ENCODE assay signal across 30 cellular contexts in genomic region chr1:38614861-38615260, GRCh38.
"Had no signal": no experiment of that assay in that cellular context is flagged by ENCODE, and none has a peak within 500 bp of the region (broad histone marks: within the 10 kb centered on the region; RNA-seq: fewer than 3 reads in every experiment).

No MANE protein-coding gene starts in this region.

- H3K9me3 ChIP-seq: sigmoid colon, stomach, suprapubic skin had no signal

- H3K4me2 ChIP-seq: hepatocyte, smooth muscle cell had no signal

- H3K4me1 Mint-ChIP-seq: activated B cell treated with CpG ODN at 0.5 μM for 24 hours; activated naive CD8-positive, alpha-beta T cell treated with anti-CD3 and anti-CD28 coated beads, Interleukin-2, amount 10 ng/mL, durations not matched to agents 7 days and 5 days; immature natural killer cell; natural killer cell; stimulated activated memory B cell treated with anti-CD40 and anti-IgM and Interleukin-4, amounts not matched to agents 10 μg/mL and 1 μg/mL and 100 μg/mL, for 72 hours had no signal

- H3K79me2 ChIP-seq: hepatocyte, parathyroid adenoma had no signal

- H3K4me3 Mint-ChIP-seq: activated B cell treated with CpG ODN at 0.5 μM for 24 hours; activated naive CD8-positive, alpha-beta T cell treated with anti-CD3 and anti-CD28 coated beads, Interleukin-2, amount 10 ng/mL, durations not matched to agents 7 days and 5 days; activated T-cell treated with anti-CD3 and anti-CD28 coated beads, Interleukin-2, amount 50 U/mL, for 4 hours; immature natural killer cell; natural killer cell; stimulated activated memory B cell treated with anti-CD40 and anti-IgM and Interleukin-4, amounts not matched to agents 10 μg/mL and 1 μg/mL and 100 μg/mL, for 72 hours had no signal

- H3K27me3 ChIP-seq: hepatocyte had no signal

- ATAC-seq: activated T-cell treated with anti-CD3 and anti-CD28 coated beads, Interleukin-2, amount 50 U/mL, for 4 hours; foreskin keratinocyte; left lung; natural killer cell; stimulated activated memory B cell treated with anti-CD40 and anti-IgM and Interleukin-4, amounts not matched to agents 10 μg/mL and 1 μg/mL and 100 μg/mL, for 72 hours had no signal

- H3K27ac ChIP-seq: foreskin keratinocyte, hepatocyte, left lung, parathyroid adenoma, sigmoid colon, stomach, suprapubic skin, tibial nerve had no signal

- H3K9me3 Mint-ChIP-seq: immature natural killer cell, natural killer cell had no signal

- H3K36me3 ChIP-seq: left lung, sigmoid colon, stomach, suprapubic skin, tibial nerve had no signal

- H2AFZ ChIP-seq: hepatocyte, parathyroid adenoma had no signal

- H3K4me3 ChIP-seq: hepatocyte, left lung, sigmoid colon, smooth muscle cell, stomach, suprapubic skin, tibial nerve had no signal

- DNase-seq: activated B cell treated with CpG ODN at 0.5 μM for 24 hours; activated CD4-positive, alpha-beta T cell treated with anti-CD3 and anti-CD28 coated beads for 4 hours; activated CD4-positive, alpha-beta T cell treated with anti-CD3 and anti-CD28 coated beads, Interleukin-2, amount 50 U/mL, for 48 hours; activated CD8-positive, alpha-beta memory T cell treated with anti-CD3 and anti-CD28 coated beads, Interleukin-2, amount 50 U/mL, for 48 hours; activated naive CD4-positive, alpha-beta T cell; activated naive CD8-positive, alpha-beta T cell treated with anti-CD3 and anti-CD28 coated beads, Interleukin-2, amount 10 ng/mL, durations not matched to agents 7 days and 5 days; activated T-cell treated with anti-CD3 and anti-CD28 coated beads, Interleukin-2, amount 50 U/mL, for 4 hours; amniotic stem cell; cortex of kidney; erythroblast; foreskin keratinocyte; immature natural killer cell; left lung; mammary epithelial cell; midbrain; natural killer cell; sigmoid colon; stimulated activated CD4-positive, alpha-beta T cell treated with anti-CD3 and anti-CD28 coated beads, Interleukin-15, amount 100 ng/mL, for 24 hours; stomach; T-helper 9 cell had no signal

- H3K36me3 Mint-ChIP-seq: activated naive CD8-positive, alpha-beta T cell treated with anti-CD3 and anti-CD28 coated beads, Interleukin-2, amount 10 ng/mL, durations not matched to agents 7 days and 5 days; immature natural killer cell; natural killer cell; stimulated activated memory B cell treated with anti-CD40 and anti-IgM and Interleukin-4, amounts not matched to agents 10 μg/mL and 1 μg/mL and 100 μg/mL, for 72 hours had no signal

- H3K27ac Mint-ChIP-seq: activated B cell treated with CpG ODN at 0.5 μM for 24 hours; activated naive CD8-positive, alpha-beta T cell treated with anti-CD3 and anti-CD28 coated beads, Interleukin-2, amount 10 ng/mL, durations not matched to agents 7 days and 5 days; activated T-helper 2 cell treated with anti-CD3 and anti-CD28 coated beads, Interferon-gamma antibody, Interleukin-2, Interleukin-4, amounts not matched to agents 10 μg/mL and 5 μg/mL and 100 μg/mL, durations not matched to agents 14 hours and 24 hours and 36 hours; immature natural killer cell; natural killer cell; stimulated activated memory B cell treated with anti-CD40 and anti-IgM and Interleukin-4, amounts not matched to agents 10 μg/mL and 1 μg/mL and 100 μg/mL, for 72 hours had no signal

- FAIRE-seq: bronchial epithelial cell, endometrium, urothelium cell line had no signal

- H3K9ac ChIP-seq: parathyroid adenoma had no signal

- H3K4me1 ChIP-seq: foreskin keratinocyte, left lung, parathyroid adenoma, sigmoid colon, stomach, suprapubic skin, tibial nerve had no signal
